In genomic region chr20:35954907-35955251, GRCh38 we compare ENCODE assay signal across 8 cellular contexts. TPM values are rescaled to one million over a fixed set of nuclear protein-coding genes. Genes with fewer than 3 reads are reported as not detected.
DNase-seq lines count a peak whose midpoint lies in the region; ATAC-seq, FAIRE-seq and TF ChIP-seq lines count a peak whose summit lies in the region.

No MANE protein-coding gene starts in this region.

- peak overlapping the region; percentile 99 for H3K27ac ChIP-seq in MM.1S (ENCODE audit: low read length)
- peak overlapping the region; percentile 90 for H3K27ac ChIP-seq in hepatocyte
- peak overlapping the region; percentile 92 to 100 for H3K27ac ChIP-seq in small intestine (ENCODE audit: low read depth in 1 of 2, low read length in 1 of 2)

- H3K9me3 ChIP-seq in MM.1S (replicated peaks; ENCODE audit: insufficient read depth, low read length) (no peaks in the 10 kb centered on the region), hepatocyte (ENCODE audit: low read depth) (no peaks in the 10 kb centered on the region), small intestine (ENCODE audit: control insufficient read depth, low read depth) (no peaks in the 10 kb centered on the region)

- H3K4me3 ChIP-seq in MM.1S (ENCODE audit: low read length) (peak overlapping the region; percentile 75), hepatocyte (peak overlapping the region; percentile 54), small intestine (ENCODE audit: low read depth in 1 of 2, low read length in 2 of 2) (peak overlapping the region; percentile 49 to 79)

- no peak for ATAC-seq in activated naive CD8-positive, alpha-beta T cell treated with anti-CD3 and anti-CD28 coated beads, Interleukin-2, amount 50 U/mL, for 24 hours
- ATAC-seq in HG03135 (IDR thresholded peaks at IDR 0.05; ENCODE audit: unreplicated experiment) (no peak), GM21447 (IDR thresholded peaks at IDR 0.05; ENCODE audit: unreplicated experiment) (no peak)

- H3K79me2 ChIP-seq in MM.1S (ENCODE audit: low read length): peaks cover 23% of the 10 kb centered on the region
- peaks cover 37% of the 10 kb centered on the region for H3K79me2 ChIP-seq in hepatocyte

- H3K27me3 ChIP-seq in MM.1S (replicated peaks; ENCODE audit: insufficient read depth, low read length) (no peaks in the 10 kb centered on the region), hepatocyte (no peaks in the 10 kb centered on the region), small intestine (ENCODE audit: control insufficient read depth in 2 of 2, insufficient read depth in 2 of 2, low read length in 2 of 2) (no peaks in the 10 kb centered on the region)

- H3K4me1 ChIP-seq in MM.1S (ENCODE audit: low read length) (peaks cover 12% of the 10 kb centered on the region), hepatocyte (ENCODE audit: insufficient read depth) (peaks cover 17% of the 10 kb centered on the region), small intestine (ENCODE audit: control insufficient read depth in 2 of 2, insufficient read depth in 1 of 2, low read depth in 1 of 2, low read length in 1 of 2) (peaks cover 0 to 3% of the 10 kb centered on the region in 2 donors)

- peak overlapping the region; percentile 72 for H3K4me2 ChIP-seq in MM.1S (ENCODE audit: low read depth, low read length)
- H3K4me2 ChIP-seq in hepatocyte: peak overlapping the region; percentile 78

- H3K9ac ChIP-seq in MM.1S (ENCODE audit: low read length): peak overlapping the region; percentile 73

- peaks cover 30% of the 10 kb centered on the region for H3F3A ChIP-seq in MM.1S (ENCODE audit: insufficient read depth, low read length)

- H3K4me3 Mint-ChIP-seq in activated naive CD8-positive, alpha-beta T cell treated with anti-CD3 and anti-CD28 coated beads, Interleukin-2, amount 50 U/mL, for 24 hours: peak overlapping the region; percentile 99

- no peaks in the 10 kb centered on the region for H3K27me3 Mint-ChIP-seq in activated naive CD8-positive, alpha-beta T cell treated with anti-CD3 and anti-CD28 coated beads, Interleukin-2, amount 50 U/mL, for 24 hours

- H4K20me1 ChIP-seq in MM.1S (ENCODE audit: insufficient read depth, low read length) (no peaks in the 10 kb centered on the region), hepatocyte (ENCODE audit: insufficient read depth, poor library complexity, severe bottlenecking) (no peaks in the 10 kb centered on the region)

- peak overlapping the region; percentile 99 for H3K27ac Mint-ChIP-seq in activated naive CD8-positive, alpha-beta T cell treated with anti-CD3 and anti-CD28 coated beads, Interleukin-2, amount 50 U/mL, for 24 hours

- peaks cover 20% of the 10 kb centered on the region for H3K4me1 Mint-ChIP-seq in activated naive CD8-positive, alpha-beta T cell treated with anti-CD3 and anti-CD28 coated beads, Interleukin-2, amount 50 U/mL, for 24 hours

- FAIRE-seq in small intestine (lab: Jason Lieb, UNC): no peak

- peaks cover 9% of the 10 kb centered on the region for H3K36me3 Mint-ChIP-seq in activated naive CD8-positive, alpha-beta T cell treated with anti-CD3 and anti-CD28 coated beads, Interleukin-2, amount 50 U/mL, for 24 hours (ENCODE audit: low read depth)

- 6% methylated on average over 19 of the region's 19 CpGs for WGBS in hepatocyte (ENCODE audit: low lambda C conversion rate, missing lambda C conversion rate)
- 0 to 1% (median 1%) methylated on average over 18 to 19 of the region's 19 CpGs for WGBS in small intestine, 3 donors

- no peaks in the 10 kb centered on the region for H3K9me2 ChIP-seq in MM.1S (replicated peaks; ENCODE audit: insufficient read depth, low read length)
- no peaks in the 10 kb centered on the region for H3K9me2 ChIP-seq in hepatocyte (replicated peaks; ENCODE audit: insufficient read depth)

- H3K9me3 Mint-ChIP-seq in activated naive CD8-positive, alpha-beta T cell treated with anti-CD3 and anti-CD28 coated beads, Interleukin-2, amount 50 U/mL, for 24 hours: peaks cover 9% of the 10 kb centered on the region

- H2AFZ ChIP-seq in MM.1S (ENCODE audit: low read length): peak overlapping the region; percentile 75
- H2AFZ ChIP-seq in hepatocyte: peak overlapping the region; percentile 75

- peak; percentile 10 for DNase-seq in activated CD8-positive, alpha-beta memory T cell treated with anti-CD3 and anti-CD28 coated beads, Interleukin-2, amount 50 U/mL, for 1 hour (ENCODE audit: extremely low read depth)
- no peak for DNase-seq in activated CD8-positive, alpha-beta memory T cell treated with anti-CD3 and anti-CD28 coated beads, Interleukin-2, amount 50 U/mL, for 48 hours
- DNase-seq in MM.1S: peak; percentile 63
- DNase-seq in activated naive CD8-positive, alpha-beta T cell treated with anti-CD3 and anti-CD28 coated beads, Interleukin-2, amount 50 U/mL, for 24 hours: no peak
- DNase-seq in hepatocyte (ENCODE audit: low spot score): no peak
- DNase-seq in small intestine: no peak

- H3K36me3 ChIP-seq in MM.1S (replicated peaks; ENCODE audit: insufficient read depth, low read length) (no peaks in the 10 kb centered on the region), hepatocyte (replicated peaks; ENCODE audit: insufficient read depth, low read depth) (no peaks in the 10 kb centered on the region), small intestine (ENCODE audit: control insufficient read depth in 2 of 2, insufficient read depth in 2 of 2, low read length in 2 of 2) (no peaks in the 10 kb centered on the region)

- TF ChIP-seq CTCF in MM.1S (IDR thresholded peaks at IDR 0.05; ENCODE audit: low read length): no peak
- no peak for TF ChIP-seq CTCF in hepatocyte (IDR thresholded peaks at IDR 0.05; ENCODE audit: poor library complexity)

RNA-seq across cellular contexts. Expression of gene SCAND1, which starts 0.6 kb away (rescaled TPM):
- 45.7 and 58.0 TPM in 2 replicates for total RNA-seq in hepatocyte
- polyA plus RNA-seq in hepatocyte (177 and 183 TPM in 2 replicates), small intestine (100 to 1,000 TPM; 181 to 283 (median 277) TPM)

RNA-seq across cellular contexts. Expression of gene CNBD2, which starts 13.5 kb away (rescaled TPM):
- 4.7 TPM in 2 replicates for total RNA-seq in hepatocyte
- 3.6 TPM in 1 of 2 replicates, not detected in the other for polyA plus RNA-seq in hepatocyte
- polyA plus RNA-seq in small intestine: 10 to 100 TPM; 10.6 to 17.7 (median 16.5) TPM

Comparison
In these comparisons a context has a peak if more than half of its experiments do, and no peak if none do; other contexts are left out.
1. DNase-seq: peak in activated CD8-positive, alpha-beta memory T cell treated with anti-CD3 and anti-CD28 coated beads, Interleukin-2, amount 50 U/mL, for 1 hour (single experiment) and MM.1S (single experiment); none in activated CD8-positive, alpha-beta memory T cell treated with anti-CD3 and anti-CD28 coated beads, Interleukin-2, amount 50 U/mL, for 48 hours (single experiment), activated naive CD8-positive, alpha-beta T cell treated with anti-CD3 and anti-CD28 coated beads, Interleukin-2, amount 50 U/mL, for 24 hours (single experiment), hepatocyte (single experiment) and small intestine (single experiment).
2. Peak in every context shown above with its lines, with median percentiles within 50 percentile points of each other: H3K27ac ChIP-seq and H3K4me3 ChIP-seq.